ENCODE assay signal across 10 cellular contexts in genomic region chr9:5459289-5459829, GRCh38. TPM values are rescaled to one million over a fixed set of nuclear protein-coding genes. Genes with fewer than 3 reads are reported as not detected.
DNase-seq lines count a peak whose midpoint lies in the region; ATAC-seq, FAIRE-seq and TF ChIP-seq lines count a peak whose summit lies in the region.
"Had no signal": no experiment of that assay in that cellular context is flagged by ENCODE, and none has a peak within 500 bp of the region (broad histone marks: within the 10 kb centered on the region; RNA-seq: fewer than 3 reads in every experiment).

No MANE protein-coding gene starts in this region.

- peak; percentile 49 for ATAC-seq in GM19397 (IDR thresholded peaks at IDR 0.05; ENCODE audit: unreplicated experiment)
- ATAC-seq in HG03280 (IDR thresholded peaks at IDR 0.05; ENCODE audit: unreplicated experiment), result peak; percentile 61
- no peak for ATAC-seq in GM21526 (IDR thresholded peaks at IDR 0.05; ENCODE audit: low FRiP score, unreplicated experiment)

- peaks cover 49% of the 10 kb centered on the region for H3K79me2 ChIP-seq in astrocyte (ENCODE audit: insufficient read depth, low read length)

- H3K36me3 ChIP-seq in BLaER1 treated with 17β-estradiol and CSF1 and Interleukin-3, amounts not matched to agents 10 nM and 100 nM, result peaks cover 0 to 18% (median 0%) of the 10 kb centered on the region in 11 experiments; a peak in 3 of 22 replicates
- peaks cover 51% of the 10 kb centered on the region for H3K36me3 ChIP-seq in astrocyte (ENCODE audit: insufficient read depth, low read length)

- H3K9ac ChIP-seq in BLaER1 treated with 17β-estradiol and CSF1 and Interleukin-3, amounts not matched to agents 10 nM and 100 nM, result peak overlapping the region in 4 of 11 experiments; percentile 29 to 57 (median 48); a peak in 7 of 22 replicates
- H3K9ac ChIP-seq in astrocyte (ENCODE audit: low read length), result no peak overlapping the region

- DNase-seq in astrocyte (ENCODE audit: low read depth) (peak; percentile 78), NCI-H1105 (lab: John Stamatoyannopoulos, UW) (no peak), SW480 (ENCODE audit: low spot score) (no peak), mesenteric fat pad (ENCODE audit: low spot score) (no peak)
- DNase-seq: heart left ventricle, NCI-H1417 had no signal

- H3K4me1 Mint-ChIP-seq in astrocyte (ENCODE audit: low read depth, unreplicated experiment), result peaks cover 13% of the 10 kb centered on the region

- no peak overlapping the region for H3K4me3 ChIP-seq in BLaER1 treated with 17β-estradiol and CSF1 and Interleukin-3, amounts not matched to agents 10 nM and 100 nM
- no peak overlapping the region for H3K4me3 ChIP-seq in astrocyte (ENCODE audit: insufficient read depth, low read depth, low read length)
- H3K4me3 ChIP-seq: heart left ventricle had no signal

- H3K4me2 ChIP-seq in BLaER1 treated with 17β-estradiol and CSF1 and Interleukin-3, amounts not matched to agents 10 nM and 100 nM, result peak overlapping the region in 6 of 11 experiments; percentile 21 to 79 (median 61); a peak in 12 of 22 replicates
- H3K4me2 ChIP-seq in astrocyte (ENCODE audit: low read length), result no peak overlapping the region

- no peaks in the 10 kb centered on the region for H3K9me3 Mint-ChIP-seq in astrocyte (ENCODE audit: unreplicated experiment)

- no peak overlapping the region for H3K27ac Mint-ChIP-seq in astrocyte (ENCODE audit: unreplicated experiment)

- no peaks in the 10 kb centered on the region for H3K27me3 ChIP-seq in BLaER1 treated with 17β-estradiol and CSF1 and Interleukin-3, amounts not matched to agents 10 nM and 100 nM
- no peaks in the 10 kb centered on the region for H3K27me3 ChIP-seq in astrocyte (ENCODE audit: insufficient read depth, low read length)
- H3K27me3 ChIP-seq: heart left ventricle had no signal

- H3K9me3 ChIP-seq in BLaER1 treated with 17β-estradiol and CSF1 and Interleukin-3, amounts not matched to agents 10 nM and 100 nM (replicated peaks in 1 of 11), result peaks cover 0 to under 1% (median 0%) of the 10 kb centered on the region in 11 experiments; a peak in 1 of 22 replicates
- H3K9me3 ChIP-seq in astrocyte (ENCODE audit: insufficient read depth, low read depth, low read length), result no peaks in the 10 kb centered on the region
- H3K9me3 ChIP-seq: heart left ventricle had no signal

- TF ChIP-seq CTCF in astrocyte (IDR thresholded peaks at IDR 0.05; ENCODE audit: insufficient read depth, low read depth, low read length), result no peak

- no peak overlapping the region for H2AFZ ChIP-seq in astrocyte (ENCODE audit: low read depth, low read length)

- H3K4me1 ChIP-seq in BLaER1 treated with 17β-estradiol and CSF1 and Interleukin-3, amounts not matched to agents 10 nM and 100 nM, result peaks cover 0 to 72% (median 14%) of the 10 kb centered on the region in 10 experiments; a peak in 11 of 20 replicates
- peaks cover 14% of the 10 kb centered on the region for H3K4me1 ChIP-seq in astrocyte (ENCODE audit: insufficient read depth, low read length)

- peak; percentile 17 for FAIRE-seq in astrocyte (lab: Jason Lieb, UNC)

- no peaks in the 10 kb centered on the region for H4K20me1 ChIP-seq in BLaER1 treated with 17β-estradiol and CSF1 and Interleukin-3, amounts not matched to agents 10 nM and 100 nM
- H4K20me1 ChIP-seq in astrocyte (ENCODE audit: insufficient read depth, low read length), result no peaks in the 10 kb centered on the region

- H3K36me3 Mint-ChIP-seq in astrocyte (ENCODE audit: low read depth, unreplicated experiment), result peaks cover 34% of the 10 kb centered on the region

- H3K27me3 Mint-ChIP-seq in astrocyte (ENCODE audit: low read depth, unreplicated experiment), result no peaks in the 10 kb centered on the region

- peak overlapping the region in 6 of 11 experiments; percentile 11 to 79 (median 65); a peak in 9 of 22 replicates for H3K27ac ChIP-seq in BLaER1 treated with 17β-estradiol and CSF1 and Interleukin-3, amounts not matched to agents 10 nM and 100 nM
- no peak overlapping the region for H3K27ac ChIP-seq in astrocyte (ENCODE audit: low read depth, low read length)

- H3K4me3 Mint-ChIP-seq in astrocyte (ENCODE audit: unreplicated experiment), result no peak overlapping the region

RNA-seq across cellular contexts. Expression of gene CD274, which starts 9.0 kb away (rescaled TPM):
- total RNA-seq in astrocyte (20.5 and 21.4 TPM in 2 replicates), mesenteric fat pad (1.0 TPM)

RNA-seq across cellular contexts. Expression of gene PLGRKT, which starts 21.6 kb away (rescaled TPM):
- total RNA-seq in astrocyte, result 10.6 and 14.7 TPM in 2 replicates
- total RNA-seq in mesenteric fat pad, result 19.5 TPM

RNA-seq across cellular contexts. Expression of gene PDCD1LG2, which starts 51.0 kb away (rescaled TPM):
- total RNA-seq in astrocyte (8.8 and 9.4 TPM in 2 replicates), mesenteric fat pad (3.6 TPM)

Comparison
In these comparisons a context has a peak if more than half of its experiments do, and no peak if none do; other contexts are left out.
1. RNA of gene CD274, which starts 9.0 kb away (total RNA-seq): 20.5 to 21.4 TPM in astrocyte; 1.0 TPM in mesenteric fat pad (single experiment); every median in the first group is over 10 times any median in the second.